Comparison of ENCODE assay signal across 29 cellular contexts in genomic region chr12:53969588-53970259, GRCh38. TPM values are rescaled to one million over a fixed set of nuclear protein-coding genes. Genes with fewer than 3 reads are reported as not detected.
"Had no signal": no experiment of that assay in that cellular context is flagged by ENCODE, and none has a peak within 500 bp of the region (broad histone marks: within the 10 kb centered on the region; RNA-seq: fewer than 3 reads in every experiment).

No MANE protein-coding gene starts in this region.

- H3K27ac ChIP-seq: esophagus muscularis mucosa, foreskin keratinocyte, heart left ventricle, left ventricle myocardium inferior, right lobe of liver, upper lobe of left lung, vagina, WERI-Rb-1 had no signal

- H3K27me3 ChIP-seq: foreskin keratinocyte had no signal

- FAIRE-seq: small intestine had no signal

- DNase-seq: activated CD4-positive, alpha-beta memory T cell treated with anti-CD3 and anti-CD28 coated beads, Interleukin-2, amount 10 ng/mL, durations not matched to agents 7 days and 5 days; activated CD4-positive, alpha-beta T cell treated with anti-CD3 and anti-CD28 coated beads, Interleukin-2, amount 10 ng/mL, durations not matched to agents 7 days and 5 days; activated CD8-positive, alpha-beta memory T cell treated with anti-CD3 and anti-CD28 coated beads, Interleukin-2, amount 50 U/mL, for 48 hours; activated gamma-delta T cell; activated naive CD8-positive, alpha-beta T cell treated with anti-CD3 and anti-CD28 coated beads, Interleukin-2, amount 50 U/mL, for 24 hours; activated T-cell treated with anti-CD3 and anti-CD28 coated beads, Interleukin-2, amount 50 U/mL, for 24 hours; amygdala; caudate nucleus; endodermal cell; foreskin keratinocyte; heart left ventricle; hypothalamus; kidney glomerular epithelial cell; left ventricle myocardium inferior; mucosa of descending colon; small intestine; stimulated activated CD4-positive, alpha-beta T cell treated with anti-CD3 and anti-CD28 coated beads, Interleukin-1b, Interleukin-23, amount 100 ng/mL, for 48 hours; stimulated activated CD4-positive, alpha-beta T cell treated with anti-CD3 and anti-CD28 coated beads, Interleukin-4, amount 100 ng/mL, for 4 hours; stimulated activated CD8-positive, alpha-beta memory T cell treated with anti-CD3 and anti-CD28 coated beads, Interleukin-4, amount 100 ng/mL, for 48 hours; stimulated activated naive CD8-positive, alpha-beta T cell treated with anti-CD3 and anti-CD28 coated beads, Interleukin-15, amount 100 ng/mL, for 72 hours; substantia nigra; T-helper 9 cell; upper lobe of left lung; WERI-Rb-1 had no signal

- H3K9me3 ChIP-seq: esophagus muscularis mucosa, heart left ventricle, left ventricle myocardium inferior, mucosa of descending colon, right lobe of liver, upper lobe of left lung, vagina had no signal

- H3K36me3 ChIP-seq: esophagus muscularis mucosa, heart left ventricle, left ventricle myocardium inferior, right lobe of liver, upper lobe of left lung, vagina, WERI-Rb-1 had no signal

- H3K4me3 ChIP-seq: esophagus muscularis mucosa, heart left ventricle, left ventricle myocardium inferior, lung, mucosa of descending colon, right lobe of liver, upper lobe of left lung, vagina had no signal

RNA-seq across cellular contexts. Expression of gene HOXC11, which starts 3.2 kb away (rescaled TPM):
- total RNA-seq: activated CD4-positive, alpha-beta memory T cell treated with anti-CD3 and anti-CD28 coated beads, Interleukin-2, amount 10 ng/mL, durations not matched to agents 7 days and 5 days; activated CD4-positive, alpha-beta T cell treated with anti-CD3 and anti-CD28 coated beads, Interleukin-2, amount 10 ng/mL, durations not matched to agents 7 days and 5 days; endodermal cell; esophagus muscularis mucosa; heart left ventricle; left ventricle myocardium inferior; lung; mesenteric fat pad; mucosa of descending colon; right lobe of liver; upper lobe of left lung; vagina had no signal
- polyA plus RNA-seq: heart left ventricle, lung had no signal

RNA-seq across cellular contexts. Expression of gene HOTAIR, which starts 5.0 kb away (rescaled TPM):
- total RNA-seq: activated CD4-positive, alpha-beta memory T cell treated with anti-CD3 and anti-CD28 coated beads, Interleukin-2, amount 10 ng/mL, durations not matched to agents 7 days and 5 days; activated CD4-positive, alpha-beta T cell treated with anti-CD3 and anti-CD28 coated beads, Interleukin-2, amount 10 ng/mL, durations not matched to agents 7 days and 5 days; endodermal cell; esophagus muscularis mucosa; heart left ventricle; left ventricle myocardium inferior; mesenteric fat pad; mucosa of descending colon; right lobe of liver; upper lobe of left lung; vagina had no signal
- polyA plus RNA-seq: heart left ventricle, lung, small intestine had no signal

RNA-seq across cellular contexts. Expression of gene HOXC12, which starts 15.0 kb away (rescaled TPM):
- total RNA-seq: activated CD4-positive, alpha-beta memory T cell treated with anti-CD3 and anti-CD28 coated beads, Interleukin-2, amount 10 ng/mL, durations not matched to agents 7 days and 5 days; activated CD4-positive, alpha-beta T cell treated with anti-CD3 and anti-CD28 coated beads, Interleukin-2, amount 10 ng/mL, durations not matched to agents 7 days and 5 days; endodermal cell; esophagus muscularis mucosa; heart left ventricle; left ventricle myocardium inferior; lung; mesenteric fat pad; mucosa of descending colon; right lobe of liver; upper lobe of left lung; vagina had no signal
- polyA plus RNA-seq: heart left ventricle, lung, small intestine had no signal

RNA-seq across cellular contexts. Expression of gene HOXC10, which starts 15.2 kb away (rescaled TPM):
- total RNA-seq: activated CD4-positive, alpha-beta memory T cell treated with anti-CD3 and anti-CD28 coated beads, Interleukin-2, amount 10 ng/mL, durations not matched to agents 7 days and 5 days; activated CD4-positive, alpha-beta T cell treated with anti-CD3 and anti-CD28 coated beads, Interleukin-2, amount 10 ng/mL, durations not matched to agents 7 days and 5 days; endodermal cell; esophagus muscularis mucosa; heart left ventricle; left ventricle myocardium inferior; mucosa of descending colon; right lobe of liver; upper lobe of left lung; vagina had no signal
- polyA plus RNA-seq: heart left ventricle, lung, small intestine had no signal

RNA-seq across cellular contexts. Expression of gene HOXC9, which starts 30.2 kb away (rescaled TPM):
- total RNA-seq: activated CD4-positive, alpha-beta memory T cell treated with anti-CD3 and anti-CD28 coated beads, Interleukin-2, amount 10 ng/mL, durations not matched to agents 7 days and 5 days; activated CD4-positive, alpha-beta T cell treated with anti-CD3 and anti-CD28 coated beads, Interleukin-2, amount 10 ng/mL, durations not matched to agents 7 days and 5 days; endodermal cell; esophagus muscularis mucosa; heart left ventricle; left ventricle myocardium inferior; lung; mucosa of descending colon; right lobe of liver; vagina had no signal
- polyA plus RNA-seq: heart left ventricle, small intestine had no signal
